In the genomic region with DNA sequence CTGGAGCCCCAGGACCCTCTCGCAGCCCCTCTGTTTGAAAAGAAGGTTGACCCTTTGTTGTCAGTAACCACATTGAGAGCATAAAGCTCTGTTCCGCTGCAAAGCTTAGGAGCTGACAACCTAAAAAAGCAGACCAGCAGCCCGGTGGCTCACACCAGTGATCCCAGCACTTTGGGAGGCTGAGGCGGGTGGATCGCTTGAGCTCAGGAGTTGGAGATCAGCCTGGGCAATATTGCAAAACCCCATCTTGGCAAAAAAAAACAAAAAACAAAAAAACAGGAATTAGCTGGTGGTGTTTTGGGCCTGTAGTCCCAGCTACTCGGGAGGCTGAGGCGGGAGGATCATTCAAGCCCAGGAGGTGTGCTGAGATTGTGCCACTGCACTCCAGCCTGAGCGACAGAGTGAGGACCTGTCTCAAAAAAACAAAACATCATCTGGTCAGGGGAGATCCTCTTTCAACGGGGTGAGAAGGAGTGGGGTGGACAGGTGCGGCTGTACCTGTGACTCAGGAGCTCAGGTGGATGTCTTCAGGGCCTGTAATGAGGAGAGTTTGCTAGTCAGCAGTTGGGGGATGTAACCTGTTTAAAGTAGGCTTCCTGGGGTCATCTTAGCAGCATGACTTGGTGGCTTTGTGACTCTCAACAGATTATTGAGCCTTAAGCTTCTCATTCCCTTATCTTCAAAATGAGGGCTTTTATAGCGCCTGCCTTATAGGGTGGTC, we compare ENCODE assay signal across 8 cellular contexts. TPM values are rescaled to one million over a fixed set of nuclear protein-coding genes. Genes with fewer than 3 reads are reported as not detected.
DNase-seq lines count a peak whose midpoint lies in the region; ATAC-seq and TF ChIP-seq lines count a peak whose summit lies in the region.

No MANE protein-coding gene starts in this region.

- peaks cover 23% of the 10 kb centered on the region for H3K36me3 ChIP-seq in effector memory CD4-positive, alpha-beta T cell (ENCODE audit: control insufficient read depth, insufficient read depth, low read length)

- no peak overlapping the region for H3K27ac Mint-ChIP-seq in CD4-positive, alpha-beta T cell
- no peak overlapping the region for H3K27ac Mint-ChIP-seq in natural killer cell treated with Interleukin-12 subunit alpha and Interleukin-12 subunit beta and Interleukin-15 and Interleukin-18, amount 100 ng/mL, for 72 hours

- H3K27me3 Mint-ChIP-seq in CD4-positive, alpha-beta T cell = no peaks in the 10 kb centered on the region
- H3K27me3 Mint-ChIP-seq in natural killer cell treated with Interleukin-12 subunit alpha and Interleukin-12 subunit beta and Interleukin-15 and Interleukin-18, amount 100 ng/mL, for 72 hours = no peaks in the 10 kb centered on the region

- CTCF ChIA-PET in CD4-positive, alpha-beta T cell (lab: Charles Lee) = interaction anchor here (0.7 to 2.0 kb wide), 3 partner anchors 12 to 86 kb away, joined by 3 to 5 read pairs (median 4); partner anchors contain the start of gene KDM3B

- H3K36me3 Mint-ChIP-seq in CD4-positive, alpha-beta T cell (ENCODE audit: low read depth) = peaks cover 35% of the 10 kb centered on the region
- H3K36me3 Mint-ChIP-seq in natural killer cell treated with Interleukin-12 subunit alpha and Interleukin-12 subunit beta and Interleukin-15 and Interleukin-18, amount 100 ng/mL, for 72 hours = peaks cover 6% of the 10 kb centered on the region

- intact Hi-C loops in CD4-positive, alpha-beta T cell (cut with DNase I, micrococcal nuclease) = no loop called here

- H3K4me1 ChIP-seq in effector memory CD4-positive, alpha-beta T cell (ENCODE audit: control insufficient read depth, insufficient read depth, low read length, poor library complexity, severe bottlenecking) = peaks cover 11% of the 10 kb centered on the region

- H3K9me3 Mint-ChIP-seq in CD4-positive, alpha-beta T cell = no peaks in the 10 kb centered on the region
- no peaks in the 10 kb centered on the region for H3K9me3 Mint-ChIP-seq in natural killer cell treated with Interleukin-12 subunit alpha and Interleukin-12 subunit beta and Interleukin-15 and Interleukin-18, amount 100 ng/mL, for 72 hours

- no peaks in the 10 kb centered on the region for H3K9me3 ChIP-seq in CD4-positive, alpha-beta T cell (ENCODE audit: control insufficient read depth, low read length)
- no peaks in the 10 kb centered on the region for H3K9me3 ChIP-seq in effector memory CD4-positive, alpha-beta T cell (ENCODE audit: control insufficient read depth, low read length)

- DNase-seq in CD4-positive, alpha-beta T cell = no peak
- peak; percentile 19 for DNase-seq in LoVo (ENCODE audit: low spot score)
- DNase-seq in effector memory CD4-positive, alpha-beta T cell = no peak
- no peak for DNase-seq in natural killer cell treated with Interleukin-12 subunit alpha and Interleukin-12 subunit beta and Interleukin-15 and Interleukin-18, amount 100 ng/mL, for 72 hours (ENCODE audit: low spot score)
- no peak for DNase-seq in cerebellar cortex (ENCODE audit: low spot score)
- DNase-seq in AML-193 (lab: John Stamatoyannopoulos, UW) = no peak

- no peak for TF ChIP-seq CTCF in CD4-positive, alpha-beta T cell (IDR thresholded peaks at IDR 0.05)

- POLR2A ChIA-PET in CD4-positive, alpha-beta T cell (lab: Charles Lee) = interaction anchor here (0.5 to 1.8 kb wide), 5 partner anchors 12 to 1031 kb away, joined by 3 to 7 read pairs (median 3); partner anchors contain the start of genes CDC23 and EGR1

- no peak overlapping the region for H3K27ac ChIP-seq in CD4-positive, alpha-beta T cell (ENCODE audit: low read depth, low read length)
- no peak overlapping the region for H3K27ac ChIP-seq in effector memory CD4-positive, alpha-beta T cell (ENCODE audit: insufficient read depth, low read length, poor library complexity, severe bottlenecking)

- H3K4me1 Mint-ChIP-seq in CD4-positive, alpha-beta T cell (ENCODE audit: low read depth) = peaks cover 17% of the 10 kb centered on the region
- peaks cover 11 to 23% of the 10 kb centered on the region in 2 donors for H3K4me1 Mint-ChIP-seq in natural killer cell treated with Interleukin-12 subunit alpha and Interleukin-12 subunit beta and Interleukin-15 and Interleukin-18, amount 100 ng/mL, for 72 hours (ENCODE audit: low read depth in 2 of 2)

- peak overlapping the region; percentile 48 for H3K4me3 ChIP-seq in effector memory CD4-positive, alpha-beta T cell (ENCODE audit: insufficient read depth, low read depth, low read length, poor library complexity, severe bottlenecking)

- ATAC-seq in CD4-positive, alpha-beta T cell (ENCODE audit: poor library complexity) = no peak
- no peak for ATAC-seq in natural killer cell treated with Interleukin-12 subunit alpha and Interleukin-12 subunit beta and Interleukin-15 and Interleukin-18, amount 100 ng/mL, for 72 hours
- ATAC-seq in HG03520 (IDR thresholded peaks at IDR 0.05; ENCODE audit: unreplicated experiment) (no peak), GM19023 (IDR thresholded peaks at IDR 0.05; ENCODE audit: unreplicated experiment) (no peak)

- no peaks in the 10 kb centered on the region for H3K27me3 ChIP-seq in CD4-positive, alpha-beta T cell (ENCODE audit: control insufficient read depth, insufficient read depth, low read length)
- no peaks in the 10 kb centered on the region for H3K27me3 ChIP-seq in effector memory CD4-positive, alpha-beta T cell (replicated peaks; ENCODE audit: control insufficient read depth, insufficient read depth, low read length, poor library complexity, severe bottlenecking)

- H3K4me3 Mint-ChIP-seq in CD4-positive, alpha-beta T cell = peak overlapping the region; percentile 88
- peak overlapping the region; percentile 74 for H3K4me3 Mint-ChIP-seq in natural killer cell treated with Interleukin-12 subunit alpha and Interleukin-12 subunit beta and Interleukin-15 and Interleukin-18, amount 100 ng/mL, for 72 hours

RNA-seq across cellular contexts. Expression of gene REEP2, which starts 0.7 kb away (rescaled TPM):
- under 1 TPM; 0.33 to 0.34 TPM for total RNA-seq in CD4-positive, alpha-beta T cell
- total RNA-seq in natural killer cell treated with Interleukin-12 subunit alpha and Interleukin-12 subunit beta and Interleukin-15 and Interleukin-18, amount 100 ng/mL, for 72 hours = under 1 TPM in 1 of 2 donors, not detected in 1; 0.75 TPM

RNA-seq across cellular contexts. Expression of gene EGR1, which starts 27.1 kb away (rescaled TPM):
- 1 to 10 TPM; 5.7 to 6.2 TPM for total RNA-seq in CD4-positive, alpha-beta T cell
- 10 to 100 TPM in 1 of 2 donors, 1 to 10 TPM in 1; 8.5 to 11.2 TPM for total RNA-seq in natural killer cell treated with Interleukin-12 subunit alpha and Interleukin-12 subunit beta and Interleukin-15 and Interleukin-18, amount 100 ng/mL, for 72 hours
